Comparison of ENCODE assay signal across 8 cellular contexts in genomic region chr11:19903620-19904069, GRCh38.
DNase-seq lines count a peak whose midpoint lies in the region; ATAC-seq lines count a peak whose summit lies in the region.

No MANE protein-coding gene starts in this region.

- DNase-seq in DMS153 (lab: John Stamatoyannopoulos, UW) (peak; percentile 31), NCI-H345 (lab: John Stamatoyannopoulos, UW) (peak; percentile 67), epidermal melanocyte (ENCODE audit: insufficient read length, low spot score) (peak; percentile 43), mucosa of gallbladder (ENCODE audit: low spot score) (peak; percentile 79), substantia nigra (lab: John Stamatoyannopoulos, UW) (peak in 43 of 49 donors; percentile 7 to 78 (median 52)), cortex of kidney (lab: John Stamatoyannopoulos, UW) (no peak)
- peak; percentile 66 to 73 for DNase-seq in activated CD4-positive, alpha-beta T cell treated with anti-CD3 and anti-CD28 coated beads, Interleukin-2, amount 50 U/mL, for 48 hours

- H3K27ac ChIP-seq in substantia nigra (ENCODE audit: low read depth, low read length, poor library complexity, severe bottlenecking) = no peak overlapping the region

- peak; percentile 61 for ATAC-seq in HG02571 (IDR thresholded peaks at IDR 0.05; ENCODE audit: unreplicated experiment)
